In genomic region chr2:85235281-85235680, GRCh38 we compare ENCODE assay signal across 15 cellular contexts.
"Had no signal": no experiment of that assay in that cellular context is flagged by ENCODE, and none has a peak within 500 bp of the region (broad histone marks: within the 10 kb centered on the region; RNA-seq: fewer than 3 reads in every experiment).

No MANE protein-coding gene starts in this region.

- H3K36me3 Mint-ChIP-seq: activated naive CD8-positive, alpha-beta T cell treated with anti-CD3 and anti-CD28 coated beads, Interleukin-2, amount 10 ng/mL, durations not matched to agents 7 days and 5 days had no signal

- H3K9me3 ChIP-seq: colonic mucosa, gastroesophageal sphincter had no signal

- DNase-seq: activated CD4-positive, alpha-beta T cell treated with anti-CD3 and anti-CD28 coated beads for 1 hour; activated CD8-positive, alpha-beta memory T cell treated with anti-CD3 and anti-CD28 coated beads, Interleukin-2, amount 50 U/mL, for 48 hours; activated CD8-positive, alpha-beta T cell treated with anti-CD3 and anti-CD28 coated beads for 36 hours; activated naive CD8-positive, alpha-beta T cell treated with anti-CD3 and anti-CD28 coated beads, Interleukin-2, amount 10 ng/mL, durations not matched to agents 7 days and 5 days; colonic mucosa; effector memory CD4-positive, alpha-beta T cell; kidney glomerular epithelial cell; right cardiac atrium; stimulated activated CD4-positive, alpha-beta T cell treated with anti-CD3 and anti-CD28 coated beads, Interleukin-1b, Interleukin-23, amount 100 ng/mL, for 48 hours; stimulated activated naive CD4-positive, alpha-beta T cell; SW 1271; trophoblast cell had no signal

- H3K4me1 ChIP-seq: colonic mucosa had no signal

- H3K36me3 ChIP-seq: colonic mucosa, gastroesophageal sphincter had no signal

- H3K27ac Mint-ChIP-seq: activated CD8-positive, alpha-beta T cell treated with anti-CD3 and anti-CD28 coated beads for 36 hours; activated naive CD8-positive, alpha-beta T cell treated with anti-CD3 and anti-CD28 coated beads, Interleukin-2, amount 10 ng/mL, durations not matched to agents 7 days and 5 days; mesothelial cell of epicardium; T-helper 2 cell treated with Interferon-gamma antibody and Interleukin-4, amounts not matched to agents 5 μg/mL and 100 μg/mL, for 36 hours had no signal

- H3K4me3 ChIP-seq: colonic mucosa, gastroesophageal sphincter had no signal

- H3K9me3 Mint-ChIP-seq: activated CD8-positive, alpha-beta T cell treated with anti-CD3 and anti-CD28 coated beads for 36 hours; activated naive CD8-positive, alpha-beta T cell treated with anti-CD3 and anti-CD28 coated beads, Interleukin-2, amount 10 ng/mL, durations not matched to agents 7 days and 5 days; mesothelial cell of epicardium; T-helper 2 cell treated with Interferon-gamma antibody and Interleukin-4, amounts not matched to agents 5 μg/mL and 100 μg/mL, for 36 hours had no signal

- ATAC-seq: activated CD8-positive, alpha-beta T cell treated with anti-CD3 and anti-CD28 coated beads for 36 hours; gastroesophageal sphincter had no signal

- H3K27me3 ChIP-seq: colonic mucosa, gastroesophageal sphincter had no signal

- H3K4me3 Mint-ChIP-seq: activated CD8-positive, alpha-beta T cell treated with anti-CD3 and anti-CD28 coated beads for 36 hours; activated naive CD8-positive, alpha-beta T cell treated with anti-CD3 and anti-CD28 coated beads, Interleukin-2, amount 10 ng/mL, durations not matched to agents 7 days and 5 days; mesothelial cell of epicardium; T-helper 2 cell treated with Interferon-gamma antibody and Interleukin-4, amounts not matched to agents 5 μg/mL and 100 μg/mL, for 36 hours had no signal

- H3K27ac ChIP-seq: colonic mucosa, gastroesophageal sphincter had no signal
